In the genomic region with DNA sequence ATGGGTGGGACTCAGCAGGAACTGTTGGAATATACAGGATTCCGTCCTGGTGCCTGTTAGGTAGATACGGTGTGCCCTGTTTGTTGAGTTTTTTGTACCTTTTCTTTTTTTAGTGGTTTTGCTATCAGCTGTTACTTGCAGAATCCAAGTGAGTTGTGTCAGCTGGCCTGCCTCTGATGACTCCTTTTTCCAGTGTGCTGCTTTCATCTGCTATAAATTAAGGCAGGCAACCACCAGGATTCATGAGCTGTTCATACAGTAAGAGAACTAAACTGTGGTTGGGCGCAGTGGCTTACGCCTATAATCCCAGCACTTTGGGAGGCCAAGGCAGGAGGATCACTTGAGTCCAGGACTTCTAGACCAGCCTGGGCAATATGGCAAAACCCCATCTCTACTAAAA, we compare ENCODE assay signal across 15 cellular contexts.
DNase-seq lines count a peak whose midpoint lies in the region; ATAC-seq, FAIRE-seq and TF ChIP-seq lines count a peak whose summit lies in the region.
"Had no signal": no experiment of that assay in that cellular context is flagged by ENCODE, and none has a peak within 500 bp of the region (broad histone marks: within the 10 kb centered on the region; RNA-seq: fewer than 3 reads in every experiment).

No MANE protein-coding gene starts in this region.

- H3K9me3 Mint-ChIP-seq in astrocyte (ENCODE audit: unreplicated experiment): no peaks in the 10 kb centered on the region
- H3K9me3 Mint-ChIP-seq: CD4-positive, alpha-beta memory T cell; IgD-negative memory B cell had no signal

- H3K4me3 ChIP-seq in AG09309 (ENCODE audit: control insufficient read depth, low read depth, low read length) (no peak overlapping the region), astrocyte (ENCODE audit: insufficient read depth, low read depth, low read length) (no peak overlapping the region), MM.1S (ENCODE audit: low read length) (no peak overlapping the region)

- DNase-seq in AG09309 (ENCODE audit: low read depth): peak; percentile 16
- peak; percentile 3 for DNase-seq in HCEC 1CT
- DNase-seq in astrocyte (ENCODE audit: low read depth): peak; percentile 32
- DNase-seq in myocyte (ENCODE audit: low read depth): peak; percentile 38
- DNase-seq in MM.1S: no peak
- DNase-seq: 8988T; BE2C; CD4-positive, alpha-beta memory T cell; DMS79 had no signal

- H3K79me2 ChIP-seq in astrocyte (ENCODE audit: insufficient read depth, low read length): no peaks in the 10 kb centered on the region
- no peaks in the 10 kb centered on the region for H3K79me2 ChIP-seq in MM.1S (ENCODE audit: low read length)

- H3K27ac ChIP-seq in astrocyte (ENCODE audit: low read depth, low read length) (no peak overlapping the region), MM.1S (ENCODE audit: low read length) (no peak overlapping the region)
- H3K27ac ChIP-seq: C4-2B had no signal

- no peaks in the 10 kb centered on the region for H3K36me3 ChIP-seq in astrocyte (ENCODE audit: insufficient read depth, low read length)
- H3K36me3 ChIP-seq in MM.1S (replicated peaks; ENCODE audit: insufficient read depth, low read length): no peaks in the 10 kb centered on the region
- H3K36me3 ChIP-seq: BE2C had no signal

- ATAC-seq in HG02623 (IDR thresholded peaks at IDR 0.05; ENCODE audit: unreplicated experiment) (no peak), GM19035 (IDR thresholded peaks at IDR 0.05; ENCODE audit: unreplicated experiment) (no peak)
- ATAC-seq: HCT116 had no signal

- H3K4me2 ChIP-seq in astrocyte (ENCODE audit: low read length): no peak overlapping the region
- H3K4me2 ChIP-seq in MM.1S (ENCODE audit: low read depth, low read length): no peak overlapping the region

- H3K4me1 ChIP-seq in astrocyte (ENCODE audit: insufficient read depth, low read length) (peaks cover 21% of the 10 kb centered on the region), MM.1S (ENCODE audit: low read length) (no peaks in the 10 kb centered on the region)

- no peaks in the 10 kb centered on the region for H3K27me3 Mint-ChIP-seq in astrocyte (ENCODE audit: low read depth, unreplicated experiment)
- H3K27me3 Mint-ChIP-seq: CD4-positive, alpha-beta memory T cell; IgD-negative memory B cell had no signal

- H3K9ac ChIP-seq in astrocyte (ENCODE audit: low read length): no peak overlapping the region
- no peak overlapping the region for H3K9ac ChIP-seq in MM.1S (ENCODE audit: low read length)

- H3K9me3 ChIP-seq in astrocyte (ENCODE audit: insufficient read depth, low read depth, low read length): no peaks in the 10 kb centered on the region
- no peaks in the 10 kb centered on the region for H3K9me3 ChIP-seq in MM.1S (replicated peaks; ENCODE audit: insufficient read depth, low read length)
- H3K9me3 ChIP-seq: BE2C had no signal

- TF ChIP-seq CTCF in AG09309 (IDR thresholded peaks at IDR 0.05; ENCODE audit: control insufficient read depth, insufficient read depth, low read depth, low read length, missing control alignments) (no peak), astrocyte (IDR thresholded peaks at IDR 0.05; ENCODE audit: insufficient read depth, low read depth, low read length) (no peak), MM.1S (IDR thresholded peaks at IDR 0.05; ENCODE audit: low read length) (no peak)

- H3K27ac Mint-ChIP-seq in astrocyte (ENCODE audit: unreplicated experiment): no peak overlapping the region

- peaks cover 5% of the 10 kb centered on the region for H3K36me3 Mint-ChIP-seq in astrocyte (ENCODE audit: low read depth, unreplicated experiment)
- H3K36me3 Mint-ChIP-seq: IgD-negative memory B cell had no signal

- H3F3A ChIP-seq in MM.1S (ENCODE audit: insufficient read depth, low read length): no peaks in the 10 kb centered on the region

- FAIRE-seq in astrocyte (lab: Jason Lieb, UNC): no peak
- FAIRE-seq: GM12892 had no signal

- H3K4me1 Mint-ChIP-seq in astrocyte (ENCODE audit: low read depth, unreplicated experiment): peaks cover 21% of the 10 kb centered on the region
- H3K4me1 Mint-ChIP-seq: CD4-positive, alpha-beta memory T cell had no signal

- H2AFZ ChIP-seq in astrocyte (ENCODE audit: low read depth, low read length): no peak overlapping the region
- no peak overlapping the region for H2AFZ ChIP-seq in MM.1S (ENCODE audit: low read length)

- no peaks in the 10 kb centered on the region for H3K9me2 ChIP-seq in MM.1S (replicated peaks; ENCODE audit: insufficient read depth, low read length)

- no peaks in the 10 kb centered on the region for H4K20me1 ChIP-seq in astrocyte (ENCODE audit: insufficient read depth, low read length)
- H4K20me1 ChIP-seq in MM.1S (ENCODE audit: insufficient read depth, low read length): no peaks in the 10 kb centered on the region

- H3K27me3 ChIP-seq in astrocyte (ENCODE audit: insufficient read depth, low read length): no peaks in the 10 kb centered on the region
- H3K27me3 ChIP-seq in MM.1S (replicated peaks; ENCODE audit: insufficient read depth, low read length): no peaks in the 10 kb centered on the region
- H3K27me3 ChIP-seq: BE2C had no signal

- no peak overlapping the region for H3K4me3 Mint-ChIP-seq in astrocyte (ENCODE audit: unreplicated experiment)
- H3K4me3 Mint-ChIP-seq: CD4-positive, alpha-beta memory T cell had no signal
